Comparison of ENCODE assay signal across 1 cellular context in the genomic region with DNA sequence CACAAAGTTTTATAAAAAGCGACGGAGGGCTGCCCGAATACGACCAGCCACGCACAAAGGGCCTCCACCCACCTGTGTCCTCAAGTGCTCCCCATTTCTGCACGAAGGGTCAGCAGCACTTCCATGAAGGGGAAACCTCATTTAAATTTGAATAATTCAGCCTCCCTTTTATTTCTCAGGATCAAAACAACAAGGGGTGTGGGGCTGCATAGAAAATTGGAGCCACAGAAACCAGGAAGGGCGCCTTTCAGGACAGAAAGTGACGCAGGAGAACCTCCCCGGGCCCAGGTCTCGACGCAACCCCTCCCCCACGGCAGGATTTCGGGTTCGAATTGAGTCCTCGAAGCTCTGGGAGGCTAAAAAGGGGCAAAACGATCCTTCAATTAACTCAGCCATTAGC.
TF ChIP-seq lines count a peak whose summit lies in the region.

No MANE protein-coding gene starts in this region.

TF ChIP-seq in HepG2, 621 proteins besides CTCF, POLR2A, EP300 and RAD21:
- no peak for TF ChIP-seq MTA3 (CRISPR knock-in tag; IDR thresholded peaks at IDR 0.05)
- TF ChIP-seq SP140L (CRISPR knock-in tag; IDR thresholded peaks at IDR 0.05; ENCODE audit: borderline replicate concordance) = no peak
- TF ChIP-seq GLI4 (CRISPR knock-in tag; IDR thresholded peaks at IDR 0.05; ENCODE audit: borderline replicate concordance) = no peak
- no peak for TF ChIP-seq CCDC6 (CRISPR knock-in tag; IDR thresholded peaks at IDR 0.05)
- TF ChIP-seq ZBTB21 (CRISPR knock-in tag; IDR thresholded peaks at IDR 0.05) = no peak
- TF ChIP-seq, protein P1, sequence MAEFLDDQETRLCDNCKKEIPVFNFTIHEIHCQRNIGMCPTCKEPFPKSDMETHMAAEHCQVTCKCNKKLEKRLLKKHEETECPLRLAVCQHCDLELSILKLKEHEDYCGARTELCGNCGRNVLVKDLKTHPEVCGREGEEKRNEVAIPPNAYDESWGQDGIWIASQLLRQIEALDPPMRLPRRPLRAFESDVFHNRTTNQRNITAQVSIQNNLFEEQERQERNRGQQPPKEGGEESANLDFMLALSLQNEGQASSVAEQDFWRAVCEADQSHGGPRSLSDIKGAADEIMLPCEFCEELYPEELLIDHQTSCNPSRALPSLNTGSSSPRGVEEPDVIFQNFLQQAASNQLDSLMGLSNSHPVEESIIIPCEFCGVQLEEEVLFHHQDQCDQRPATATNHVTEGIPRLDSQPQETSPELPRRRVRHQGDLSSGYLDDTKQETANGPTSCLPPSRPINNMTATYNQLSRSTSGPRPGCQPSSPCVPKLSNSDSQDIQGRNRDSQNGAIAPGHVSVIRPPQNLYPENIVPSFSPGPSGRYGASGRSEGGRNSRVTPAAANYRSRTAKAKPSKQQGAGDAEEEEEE (CRISPR knock-in tag; IDR thresholded peaks at IDR 0.05; ENCODE audit: borderline replicate concordance) = no peak
- TF ChIP-seq, protein P2, sequence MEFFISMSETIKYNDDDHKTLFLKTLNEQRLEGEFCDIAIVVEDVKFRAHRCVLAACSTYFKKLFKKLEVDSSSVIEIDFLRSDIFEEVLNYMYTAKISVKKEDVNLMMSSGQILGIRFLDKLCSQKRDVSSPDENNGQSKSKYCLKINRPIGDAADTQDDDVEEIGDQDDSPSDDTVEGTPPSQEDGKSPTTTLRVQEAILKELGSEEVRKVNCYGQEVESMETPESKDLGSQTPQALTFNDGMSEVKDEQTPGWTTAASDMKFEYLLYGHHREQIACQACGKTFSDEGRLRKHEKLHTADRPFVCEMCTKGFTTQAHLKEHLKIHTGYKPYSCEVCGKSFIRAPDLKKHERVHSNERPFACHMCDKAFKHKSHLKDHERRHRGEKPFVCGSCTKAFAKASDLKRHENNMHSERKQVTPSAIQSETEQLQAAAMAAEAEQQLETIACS (CRISPR knock-in tag; IDR thresholded peaks at IDR 0.05) = no peak
- TF ChIP-seq CREB1 (IDR thresholded peaks at IDR 0.05) = no peak
- TF ChIP-seq CREB1 (CRISPR knock-in tag; IDR thresholded peaks at IDR 0.05) = no peak
- no peak for TF ChIP-seq SATB2 (CRISPR knock-in tag; IDR thresholded peaks at IDR 0.05)
- TF ChIP-seq, protein P3, sequence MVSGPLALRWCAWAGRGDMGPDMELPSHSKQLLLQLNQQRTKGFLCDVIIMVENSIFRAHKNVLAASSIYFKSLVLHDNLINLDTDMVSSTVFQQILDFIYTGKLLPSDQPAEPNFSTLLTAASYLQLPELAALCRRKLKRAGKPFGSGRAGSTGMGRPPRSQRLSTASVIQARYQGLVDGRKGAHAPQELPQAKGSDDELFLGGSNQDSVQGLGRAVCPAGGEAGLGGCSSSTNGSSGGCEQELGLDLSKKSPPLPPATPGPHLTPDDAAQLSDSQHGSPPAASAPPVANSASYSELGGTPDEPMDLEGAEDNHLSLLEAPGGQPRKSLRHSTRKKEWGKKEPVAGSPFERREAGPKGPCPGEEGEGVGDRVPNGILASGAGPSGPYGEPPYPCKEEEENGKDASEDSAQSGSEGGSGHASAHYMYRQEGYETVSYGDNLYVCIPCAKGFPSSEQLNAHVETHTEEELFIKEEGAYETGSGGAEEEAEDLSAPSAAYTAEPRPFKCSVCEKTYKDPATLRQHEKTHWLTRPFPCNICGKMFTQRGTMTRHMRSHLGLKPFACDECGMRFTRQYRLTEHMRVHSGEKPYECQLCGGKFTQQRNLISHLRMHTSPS (CRISPR knock-in tag; IDR thresholded peaks at IDR 0.05; ENCODE audit: low read depth) = no peak
- no peak for TF ChIP-seq TCF7 (IDR thresholded peaks at IDR 0.05; ENCODE audit: low read depth)
- TF ChIP-seq, protein P4, sequence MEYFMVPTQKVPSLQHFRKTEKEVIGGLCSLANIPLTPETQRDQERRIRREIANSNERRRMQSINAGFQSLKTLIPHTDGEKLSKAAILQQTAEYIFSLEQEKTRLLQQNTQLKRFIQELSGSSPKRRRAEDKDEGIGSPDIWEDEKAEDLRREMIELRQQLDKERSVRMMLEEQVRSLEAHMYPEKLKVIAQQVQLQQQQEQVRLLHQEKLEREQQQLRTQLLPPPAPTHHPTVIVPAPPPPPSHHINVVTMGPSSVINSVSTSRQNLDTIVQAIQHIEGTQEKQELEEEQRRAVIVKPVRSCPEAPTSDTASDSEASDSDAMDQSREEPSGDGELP (IDR thresholded peaks at IDR 0.05; ENCODE audit: borderline replicate concordance, low read depth) = no peak
- no peak for TF ChIP-seq ZNF136 (CRISPR knock-in tag; IDR thresholded peaks at IDR 0.05; ENCODE audit: low read depth)
- TF ChIP-seq, protein P5, sequence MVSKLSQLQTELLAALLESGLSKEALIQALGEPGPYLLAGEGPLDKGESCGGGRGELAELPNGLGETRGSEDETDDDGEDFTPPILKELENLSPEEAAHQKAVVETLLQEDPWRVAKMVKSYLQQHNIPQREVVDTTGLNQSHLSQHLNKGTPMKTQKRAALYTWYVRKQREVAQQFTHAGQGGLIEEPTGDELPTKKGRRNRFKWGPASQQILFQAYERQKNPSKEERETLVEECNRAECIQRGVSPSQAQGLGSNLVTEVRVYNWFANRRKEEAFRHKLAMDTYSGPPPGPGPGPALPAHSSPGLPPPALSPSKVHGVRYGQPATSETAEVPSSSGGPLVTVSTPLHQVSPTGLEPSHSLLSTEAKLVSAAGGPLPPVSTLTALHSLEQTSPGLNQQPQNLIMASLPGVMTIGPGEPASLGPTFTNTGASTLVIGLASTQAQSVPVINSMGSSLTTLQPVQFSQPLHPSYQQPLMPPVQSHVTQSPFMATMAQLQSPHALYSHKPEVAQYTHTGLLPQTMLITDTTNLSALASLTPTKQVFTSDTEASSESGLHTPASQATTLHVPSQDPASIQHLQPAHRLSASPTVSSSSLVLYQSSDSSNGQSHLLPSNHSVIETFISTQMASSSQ (IDR thresholded peaks at IDR 0.05; ENCODE audit: low read depth) = no peak
- TF ChIP-seq, protein P5 (CRISPR knock-in tag; IDR thresholded peaks at IDR 0.05; ENCODE audit: borderline replicate concordance) = no peak
- TF ChIP-seq, protein P6, sequence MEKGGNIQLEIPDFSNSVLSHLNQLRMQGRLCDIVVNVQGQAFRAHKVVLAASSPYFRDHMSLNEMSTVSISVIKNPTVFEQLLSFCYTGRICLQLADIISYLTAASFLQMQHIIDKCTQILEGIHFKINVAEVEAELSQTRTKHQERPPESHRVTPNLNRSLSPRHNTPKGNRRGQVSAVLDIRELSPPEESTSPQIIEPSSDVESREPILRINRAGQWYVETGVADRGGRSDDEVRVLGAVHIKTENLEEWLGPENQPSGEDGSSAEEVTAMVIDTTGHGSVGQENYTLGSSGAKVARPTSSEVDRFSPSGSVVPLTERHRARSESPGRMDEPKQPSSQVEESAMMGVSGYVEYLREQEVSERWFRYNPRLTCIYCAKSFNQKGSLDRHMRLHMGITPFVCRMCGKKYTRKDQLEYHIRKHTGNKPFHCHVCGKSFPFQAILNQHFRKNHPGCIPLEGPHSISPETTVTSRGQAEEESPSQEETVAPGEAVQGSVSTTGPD (CRISPR knock-in tag; IDR thresholded peaks at IDR 0.05) = no peak
